Comparison of ENCODE assay signal across 33 cellular contexts in genomic region chr7:15607541-15608210, GRCh38. TPM values are rescaled to one million over a fixed set of nuclear protein-coding genes. Genes with fewer than 3 reads are reported as not detected.
A peak's percentile ranks its signal among the peaks of the same experiment; 100 is the strongest.
DNase-seq lines count a peak whose midpoint lies in the region; TF ChIP-seq lines count a peak whose summit lies in the region.
"Had no signal": no experiment of that assay in that cellular context is flagged by ENCODE, and none has a peak within 500 bp of the region (broad histone marks: within the 10 kb centered on the region; RNA-seq: fewer than 3 reads in every experiment).

No MANE protein-coding gene starts in this region.

- H3K4me2 ChIP-seq in smooth muscle cell = peak overlapping the region; percentile 84

- no peaks in the 10 kb centered on the region for H3K27me3 ChIP-seq in adipocyte (replicated peaks; ENCODE audit: control insufficient read depth, insufficient read depth, low read length)
- no peaks in the 10 kb centered on the region for H3K27me3 ChIP-seq in smooth muscle cell (ENCODE audit: low read depth)
- H3K27me3 ChIP-seq: esophagus squamous epithelium, pancreas, SJSA1, testis had no signal

- H3K9me3 ChIP-seq in adipocyte (ENCODE audit: control insufficient read depth, low read length) (no peaks in the 10 kb centered on the region), smooth muscle cell (replicated peaks; ENCODE audit: low read depth) (no peaks in the 10 kb centered on the region)
- H3K9me3 ChIP-seq: esophagus squamous epithelium, pancreas, SJSA1, testis had no signal

- H2AFZ ChIP-seq in smooth muscle cell (ENCODE audit: low read depth) = peak overlapping the region; percentile 93

- peak; percentile 1 for DNase-seq in NCI-H1694 (lab: John Stamatoyannopoulos, UW)
- DNase-seq in NCI-H1694 treated with DMSO at 0.1 percent for 48 hours (lab: John Stamatoyannopoulos, UW) = no peak
- DNase-seq in adipocyte (ENCODE audit: low read depth) = peak; percentile 73
- DNase-seq in fibroblast of villous mesenchyme (ENCODE audit: low read depth) = peak; percentile 41
- no peak for DNase-seq in smooth muscle cell (lab: John Stamatoyannopoulos, UW; ENCODE audit: unreplicated experiment)
- DNase-seq in Kasumi-1 (lab: John Stamatoyannopoulos, UW) = no peak
- no peak for DNase-seq in epidermal melanocyte (ENCODE audit: insufficient read length, low spot score)
- no peak for DNase-seq in nephron progenitor cell
- DNase-seq: activated CD4-positive, alpha-beta T cell treated with anti-CD3 and anti-CD28 coated beads, Interleukin-2, amount 50 U/mL, for 48 hours; activated naive CD4-positive, alpha-beta T cell; activated naive CD8-positive, alpha-beta T cell treated with anti-CD3 and anti-CD28 coated beads, Interleukin-2, amount 50 U/mL, for 24 hours; AML-193; Calu3; caudate nucleus; CD4-positive, CD25-positive, alpha-beta regulatory T cell; DMS79 treated with DMSO at 0.1 percent for 48 hours; esophagus squamous epithelium; GF-D8; hypothalamus; immature natural killer cell; left cardiac atrium; NCI-H1417; pancreas; retina; stimulated activated CD4-positive, alpha-beta T cell treated with anti-CD3 and anti-CD28 coated beads, Interleukin-1b, Interleukin-23, amount 100 ng/mL, for 48 hours; stimulated activated naive CD4-positive, alpha-beta T cell treated with Interleukin-2 at 50 U/mL for 16 hours; testis had no signal

- no peaks in the 10 kb centered on the region for H3K4me1 Mint-ChIP-seq in nephron progenitor cell
- H3K4me1 Mint-ChIP-seq: activated naive CD8-positive, alpha-beta T cell treated with anti-CD3 and anti-CD28 coated beads, Interleukin-2, amount 50 U/mL, for 24 hours; CD4-positive, CD25-positive, alpha-beta regulatory T cell; immature natural killer cell; nephron had no signal

- no peaks in the 10 kb centered on the region for H4K20me1 ChIP-seq in smooth muscle cell (ENCODE audit: low read depth)

- WGBS in smooth muscle cell (ENCODE audit: low lambda C conversion rate) = 81% methylated on average over 5 of the region's 5 CpGs

- H3K36me3 Mint-ChIP-seq in nephron progenitor cell (ENCODE audit: low read depth) = no peaks in the 10 kb centered on the region
- H3K36me3 Mint-ChIP-seq: CD4-positive, CD25-positive, alpha-beta regulatory T cell; immature natural killer cell had no signal

- peaks cover 5% of the 10 kb centered on the region for H3K27me3 Mint-ChIP-seq in nephron progenitor cell (ENCODE audit: low read depth, poor library complexity)
- H3K27me3 Mint-ChIP-seq: activated naive CD8-positive, alpha-beta T cell treated with anti-CD3 and anti-CD28 coated beads, Interleukin-2, amount 50 U/mL, for 24 hours; CD4-positive, CD25-positive, alpha-beta regulatory T cell; dendritic cell treated with granulocyte-macrophage colony-stimulating factor and Interleukin-4, amounts not matched to agents 40 ng/mL and 50 ng/mL, for 4 days had no signal

- H3K36me3 ChIP-seq in adipocyte (ENCODE audit: control insufficient read depth, insufficient read depth, low read length, severe bottlenecking) (no peaks in the 10 kb centered on the region), smooth muscle cell (ENCODE audit: low read depth) (no peaks in the 10 kb centered on the region)
- H3K36me3 ChIP-seq: esophagus squamous epithelium, pancreas, SJSA1 had no signal

- no peak overlapping the region for H3K4me3 Mint-ChIP-seq in nephron progenitor cell
- H3K4me3 Mint-ChIP-seq: activated naive CD8-positive, alpha-beta T cell treated with anti-CD3 and anti-CD28 coated beads, Interleukin-2, amount 50 U/mL, for 24 hours; CD4-positive, CD25-positive, alpha-beta regulatory T cell; dendritic cell treated with granulocyte-macrophage colony-stimulating factor and Interleukin-4, amounts not matched to agents 40 ng/mL and 50 ng/mL, for 4 days; immature natural killer cell; nephron had no signal

- no peaks in the 10 kb centered on the region for H3K79me2 ChIP-seq in smooth muscle cell (ENCODE audit: low read depth)

- no peaks in the 10 kb centered on the region for H3F3A ChIP-seq in smooth muscle cell (ENCODE audit: low read depth)

- no peaks in the 10 kb centered on the region for H3K9me3 Mint-ChIP-seq in nephron progenitor cell
- H3K9me3 Mint-ChIP-seq: nephron had no signal

- H3K4me1 ChIP-seq in adipocyte (ENCODE audit: control insufficient read depth, insufficient read depth, low read length) (peaks cover 15% of the 10 kb centered on the region), smooth muscle cell (ENCODE audit: low read depth) (peaks cover 8% of the 10 kb centered on the region)
- H3K4me1 ChIP-seq: esophagus squamous epithelium, pancreas, SJSA1, testis had no signal

- H3K9ac ChIP-seq in adipocyte (ENCODE audit: low read length) = no peak overlapping the region
- H3K9ac ChIP-seq in smooth muscle cell (ENCODE audit: low read depth) = no peak overlapping the region

- H3K27ac Mint-ChIP-seq in nephron progenitor cell = no peak overlapping the region
- H3K27ac Mint-ChIP-seq: activated naive CD8-positive, alpha-beta T cell treated with anti-CD3 and anti-CD28 coated beads, Interleukin-2, amount 50 U/mL, for 24 hours; CD4-positive, CD25-positive, alpha-beta regulatory T cell; dendritic cell treated with granulocyte-macrophage colony-stimulating factor and Interleukin-4, amounts not matched to agents 40 ng/mL and 50 ng/mL, for 4 days; immature natural killer cell; nephron had no signal

- TF ChIP-seq CTCF in fibroblast of villous mesenchyme (IDR thresholded peaks at IDR 0.05; ENCODE audit: insufficient read depth, low read depth, low read length) = no peak
- TF ChIP-seq CTCF in smooth muscle cell (IDR thresholded peaks at IDR 0.05; ENCODE audit: borderline replicate concordance, insufficient read depth, poor library complexity, severe bottlenecking) = no peak
- no peak for TF ChIP-seq CTCF in nephron progenitor cell (IDR thresholded peaks at IDR 0.05)

- no peak overlapping the region for H3K4me3 ChIP-seq in adipocyte (ENCODE audit: low read length)
- no peak overlapping the region for H3K4me3 ChIP-seq in fibroblast of villous mesenchyme (ENCODE audit: low read depth, low read length)
- H3K4me3 ChIP-seq in smooth muscle cell = peak overlapping the region; percentile 46
- H3K4me3 ChIP-seq: esophagus squamous epithelium, pancreas, SJSA1, testis had no signal

- no peak overlapping the region for H3K27ac ChIP-seq in smooth muscle cell (ENCODE audit: low read depth)
- H3K27ac ChIP-seq: 22Rv1, esophagus squamous epithelium, HL-60, pancreas, SJSA1, testis had no signal

RNA-seq across cellular contexts. Expression of gene AGMO, which starts 45.9 kb away (rescaled TPM):
- total RNA-seq in fibroblast of villous mesenchyme (not detected in 2 replicates), smooth muscle cell (0.27 and 0.90 TPM in 2 replicates)
- 0.18 and 0.50 TPM in 2 replicates for polyA plus RNA-seq in smooth muscle cell
- total RNA-seq: CD4-positive, CD25-positive, alpha-beta regulatory T cell; SJSA1; T-helper 1 cell treated with Interleukin-12 subunit alpha and Interleukin-12 subunit beta and Interleukin-4 antibody, amounts not matched to agents 30 ng/mL and 1 ng/mL, for 36 hours had no signal
- polyA plus RNA-seq: CD4-positive, CD25-positive, alpha-beta regulatory T cell; immature natural killer cell had no signal

Comparison
In these comparisons a context has a peak if more than half of its experiments do, and no peak if none do; other contexts are left out.
1. DNase-seq: peak in NCI-H1694 (single experiment), adipocyte (single experiment) and fibroblast of villous mesenchyme (single experiment); none in NCI-H1694 treated with DMSO at 0.1 percent for 48 hours (single experiment), smooth muscle cell (single experiment), Kasumi-1 (0 of 2), epidermal melanocyte (single experiment) and nephron progenitor cell (single experiment).